ENCODE assay signal across 26 cellular contexts in genomic region chr19:53388904-53389303, GRCh38.
"Had no signal": no experiment of that assay in that cellular context is flagged by ENCODE, and none has a peak within 500 bp of the region (broad histone marks: within the 10 kb centered on the region; RNA-seq: fewer than 3 reads in every experiment).

No MANE protein-coding gene starts in this region.

- ATAC-seq: activated CD4-positive, CD25-positive, alpha-beta regulatory T cell treated with anti-CD3 and anti-CD28 coated beads, Interleukin-2, amount 50 U/mL, for 24 hours; effector memory CD8-positive, alpha-beta T cell; left lung; mucosa of descending colon; right lobe of liver; stimulated activated effector memory CD8-positive, alpha-beta T cell treated with anti-CD3 and anti-CD28 coated beads, Interleukin-12 subunit alpha, Interleukin-12 subunit beta, amount 100 ng/mL, for 72 hours; T-helper 17 cell had no signal

- H3K4me1 ChIP-seq: right lobe of liver had no signal

- H3K27ac ChIP-seq: left lung, right lobe of liver, upper lobe of left lung, vagina, WERI-Rb-1 had no signal

- DNase-seq: activated CD4-positive, alpha-beta T cell treated with anti-CD3 and anti-CD28 coated beads for 48 hours; activated CD4-positive, alpha-beta T cell treated with anti-CD3 and anti-CD28 coated beads, Interleukin-2, amount 50 U/mL, for 48 hours; activated CD8-positive, alpha-beta memory T cell treated with anti-CD3 and anti-CD28 coated beads for 24 hours; activated CD8-positive, alpha-beta memory T cell treated with anti-CD3 and anti-CD28 coated beads, Interleukin-2, amount 50 U/mL, for 4 hours; activated gamma-delta T cell; activated naive CD4-positive, alpha-beta T cell treated with anti-CD3 and anti-CD28 coated beads, Interleukin-2, amount 50 U/mL, for 16 hours; activated T-cell treated with anti-CD3 and anti-CD28 coated beads, Interleukin-2, amount 50 U/mL, for 1 hour; anterior cingulate cortex; cortex of kidney; effector memory CD8-positive, alpha-beta T cell; head of caudate nucleus; left lung; mucosa of descending colon; naive B cell; ovary; right lobe of liver; small intestine; stimulated activated CD4-positive, alpha-beta T cell treated with anti-CD3 and anti-CD28 coated beads, Interleukin-4, amount 100 ng/mL, for 24 hours; T-helper 17 cell; T1000; upper lobe of left lung; WERI-Rb-1 had no signal

- H3K36me3 ChIP-seq: ovary, right lobe of liver, upper lobe of left lung, vagina, WERI-Rb-1 had no signal

- H3K4me3 ChIP-seq: left lung, lung, mucosa of descending colon, ovary, right lobe of liver, upper lobe of left lung, vagina had no signal

- H3K9me3 ChIP-seq: ovary had no signal

- H3K27me3 ChIP-seq: left lung, ovary, right lobe of liver, upper lobe of left lung, vagina had no signal
